ENCODE assay signal across 1 cellular context in genomic region chr5:54222336-54222735, GRCh38.
TF ChIP-seq lines count a peak whose summit lies in the region.

No MANE protein-coding gene starts in this region.

TF ChIP-seq in HepG2, 621 proteins besides CTCF, POLR2A, EP300 and RAD21 (continued from another document):
- TF ChIP-seq HMGXB4 (CRISPR knock-in tag; IDR thresholded peaks at IDR 0.05; ENCODE audit: borderline replicate concordance in 1 of 2, low read depth in 1 of 2) (no peak), MXD3 (CRISPR knock-in tag; IDR thresholded peaks at IDR 0.05) (no peak), GATAD2A (CRISPR knock-in tag; IDR thresholded peaks at IDR 0.05) (no peak), ZFP82 (CRISPR knock-in tag; IDR thresholded peaks at IDR 0.05; ENCODE audit: borderline replicate concordance) (no peak), SNAI1 (CRISPR knock-in tag; IDR thresholded peaks at IDR 0.05; ENCODE audit: borderline replicate concordance) (no peak), HOXA3 (CRISPR knock-in tag; IDR thresholded peaks at IDR 0.05) (no peak), NFYC (CRISPR knock-in tag; IDR thresholded peaks at IDR 0.05) (no peak), ZNF432 (CRISPR knock-in tag; IDR thresholded peaks at IDR 0.05; ENCODE audit: borderline replicate concordance) (no peak), ZNF337 (CRISPR knock-in tag; IDR thresholded peaks at IDR 0.05; ENCODE audit: borderline replicate concordance, low read depth) (no peak), ATF6 (CRISPR knock-in tag; conservative IDR thresholded peaks at IDR 0.05) (no peak), DDIT3 (CRISPR knock-in tag; IDR thresholded peaks at IDR 0.05) (no peak), ZNF597 (CRISPR knock-in tag; IDR thresholded peaks at IDR 0.05) (no peak), SKIL (CRISPR knock-in tag; IDR thresholded peaks at IDR 0.05; ENCODE audit: borderline replicate concordance) (no peak), CHCHD3 (CRISPR knock-in tag; IDR thresholded peaks at IDR 0.05) (no peak), ELF3 (CRISPR knock-in tag; IDR thresholded peaks at IDR 0.05) (no peak), ZNF619 (CRISPR knock-in tag; IDR thresholded peaks at IDR 0.05) (no peak), CSRNP1 (CRISPR knock-in tag; IDR thresholded peaks at IDR 0.05) (no peak)
